In genomic region chr7:44224216-44224950, GRCh38 we compare ENCODE assay signal across 1 cellular context.
TF ChIP-seq lines count a peak whose summit lies in the region.

No MANE protein-coding gene starts in this region.

TF ChIP-seq in HEK293, 187 proteins besides CTCF, POLR2A, EP300 and RAD21 (continued from another document):
- TF ChIP-seq PATZ1 (tag by site-specific recombination; IDR thresholded peaks at IDR 0.05) (0 out of 2 replicates have a peak, but pooled peaks have one; percentile 33), ZNF121 (tag by site-specific recombination; IDR thresholded peaks at IDR 0.05) (no peak), ZNF19 (tag by site-specific recombination; IDR thresholded peaks at IDR 0.05; ENCODE audit: low read depth) (no peak), ZNF600 (tag by site-specific recombination; IDR thresholded peaks at IDR 0.05) (peak; percentile 62; the same call in 1 of the 2 replicates), ZBTB48 (tag by site-specific recombination; IDR thresholded peaks at IDR 0.05) (peak; percentile 78; the same call in 1 of the 2 replicates), ZNF221 (tag by site-specific recombination; IDR thresholded peaks at IDR 0.05; ENCODE audit: borderline replicate concordance) (no peak), ZNF426 (tag by site-specific recombination; IDR thresholded peaks at IDR 0.05) (no peak), GLIS1 (tag by site-specific recombination; IDR thresholded peaks at IDR 0.05) (peak; percentile 57), ZNF48 (tag by site-specific recombination; IDR thresholded peaks at IDR 0.05) (no peak), KLF17 (tag by site-specific recombination; IDR thresholded peaks at IDR 0.05) (peak; percentile 67)
